ENCODE assay signal across 28 cellular contexts in genomic region chr9:1969160-1969559, GRCh38.
"Had no signal": no experiment of that assay in that cellular context is flagged by ENCODE, and none has a peak within 500 bp of the region (broad histone marks: within the 10 kb centered on the region; RNA-seq: fewer than 3 reads in every experiment).

No MANE protein-coding gene starts in this region.

- H3K4me3 ChIP-seq: stomach, suprapubic skin, testis, thoracic aorta, thyroid gland, tibial artery, tibial nerve, transverse colon, upper lobe of left lung, upper lobe of right lung, uterus, vagina had no signal

- DNase-seq: stimulated activated CD4-positive, alpha-beta T cell treated with anti-CD3 and anti-CD28 coated beads, Interleukin-2, amount 100 ng/mL, for 48 hours; stimulated activated CD4-positive, alpha-beta T cell treated with anti-CD3 and anti-CD28 coated beads, Interleukin-4, amount 100 ng/mL, for 1 hour; stimulated activated CD4-positive, alpha-beta T cell treated with anti-CD3 and anti-CD28 coated beads, Interleukin-4, amount 100 ng/mL, for 24 hours; stimulated activated CD4-positive, alpha-beta T cell treated with anti-CD3 and anti-CD28 coated beads, Interleukin-4, amount 100 ng/mL, for 4 hours; stimulated activated CD8-positive, alpha-beta memory T cell treated with anti-CD3 and anti-CD28 coated beads, Interleukin-4, amount 100 ng/mL, for 48 hours; stimulated activated naive B cell treated with anti-CD40 and anti-IgM and Interleukin-4, amounts not matched to agents 10 μg/mL and 1 μg/mL and 100 μg/mL, for 72 hours; stimulated activated naive CD4-positive, alpha-beta T cell; stimulated activated naive CD4-positive, alpha-beta T cell treated with Interleukin-2 at 50 U/mL for 16 hours; stimulated activated naive CD8-positive, alpha-beta T cell treated with anti-CD3 and anti-CD28 coated beads, Interleukin-15, amount 100 ng/mL, for 72 hours; stimulated activated naive CD8-positive, alpha-beta T cell treated with anti-CD3 and anti-CD28 coated beads, Interleukin-15, Interleukin-2, amounts not matched to agents 100 U/mL and 50 U/mL, for 24 hours; stomach; substantia nigra; testis; thyroid gland; tibial artery; transverse colon; trophoblast cell; upper lobe of left lung; upper lobe of right lung; uterus had no signal

- H3K27ac Mint-ChIP-seq: stimulated activated memory B cell treated with anti-CD40 and anti-IgM and Interleukin-4, amounts not matched to agents 10 μg/mL and 1 μg/mL and 100 μg/mL, for 72 hours; stimulated activated naive B cell treated with anti-CD40 and anti-IgM and Interleukin-4, amounts not matched to agents 10 μg/mL and 1 μg/mL and 100 μg/mL, for 72 hours; stimulated activated naive CD8-positive, alpha-beta T cell treated with anti-CD3 and anti-CD28 coated beads, Interleukin-15, amount 100 ng/mL, for 72 hours; stimulated activated naive CD8-positive, alpha-beta T cell treated with anti-CD3 and anti-CD28 coated beads, Interleukin-15, Interleukin-2, amounts not matched to agents 100 ng/mL and 50 ng/mL, for 24 hours; type B pancreatic cell had no signal

- ATAC-seq: stimulated activated memory B cell treated with anti-CD40 and anti-IgM and Interleukin-4, amounts not matched to agents 10 μg/mL and 1 μg/mL and 100 μg/mL, for 72 hours; stimulated activated naive B cell treated with anti-CD40 and anti-IgM and Interleukin-4, amounts not matched to agents 10 μg/mL and 1 μg/mL and 100 μg/mL, for 72 hours; stimulated activated naive CD8-positive, alpha-beta T cell treated with anti-CD3 and anti-CD28 coated beads, Interleukin-15, amount 100 ng/mL, for 72 hours; stimulated activated naive CD8-positive, alpha-beta T cell treated with anti-CD3 and anti-CD28 coated beads, Interleukin-15, Interleukin-2, amounts not matched to agents 100 U/mL and 50 U/mL, for 24 hours; upper lobe of right lung had no signal

- H3K27me3 ChIP-seq: stomach, suprapubic skin, testis, thyroid gland, tibial artery, tibial nerve, transverse colon, upper lobe of left lung, upper lobe of right lung, uterus, vagina had no signal

- H3K36me3 ChIP-seq: stomach, suprapubic skin, thoracic aorta, thyroid gland, tibial artery, tibial nerve, transverse colon, upper lobe of left lung, upper lobe of right lung, uterus, vagina had no signal

- H3K36me3 Mint-ChIP-seq: type B pancreatic cell had no signal

- H3K4me1 Mint-ChIP-seq: stimulated activated memory B cell treated with anti-CD40 and anti-IgM and Interleukin-4, amounts not matched to agents 10 μg/mL and 1 μg/mL and 100 μg/mL, for 72 hours; stimulated activated naive B cell treated with anti-CD40 and anti-IgM and Interleukin-4, amounts not matched to agents 10 μg/mL and 1 μg/mL and 100 μg/mL, for 72 hours; stimulated activated naive CD8-positive, alpha-beta T cell treated with anti-CD3 and anti-CD28 coated beads, Interleukin-15, amount 100 ng/mL, for 72 hours had no signal

- H3K9me3 ChIP-seq: suprapubic skin, testis, thoracic aorta, thyroid gland, tibial artery, tibial nerve, transverse colon, upper lobe of left lung, upper lobe of right lung, uterus, vagina had no signal

- H3K4me3 Mint-ChIP-seq: stimulated activated memory B cell treated with anti-CD40 and anti-IgM and Interleukin-4, amounts not matched to agents 10 μg/mL and 1 μg/mL and 100 μg/mL, for 72 hours; stimulated activated naive B cell treated with anti-CD40 and anti-IgM and Interleukin-4, amounts not matched to agents 10 μg/mL and 1 μg/mL and 100 μg/mL, for 72 hours; stimulated activated naive CD8-positive, alpha-beta T cell treated with anti-CD3 and anti-CD28 coated beads, Interleukin-15, amount 100 ng/mL, for 72 hours; stimulated activated naive CD8-positive, alpha-beta T cell treated with anti-CD3 and anti-CD28 coated beads, Interleukin-15, Interleukin-2, amounts not matched to agents 100 ng/mL and 50 ng/mL, for 24 hours; type B pancreatic cell had no signal

- H3K27ac ChIP-seq: stomach, suprapubic skin, testis, thoracic aorta, thyroid gland, tibial artery, tibial nerve, transverse colon, upper lobe of left lung, upper lobe of right lung, uterus, vagina had no signal

- H3K4me1 ChIP-seq: stomach, suprapubic skin, testis, thyroid gland, tibial artery, tibial nerve, transverse colon, upper lobe of left lung, upper lobe of right lung, uterus, vagina had no signal

- FAIRE-seq: urothelium cell line had no signal
